8 cellular contexts compared by ENCODE assay signal in genomic region chr9:73023025-73023541, GRCh38.
A peak's percentile ranks its signal among the peaks of the same experiment; 100 is the strongest.
DNase-seq lines count a peak whose midpoint lies in the region; ATAC-seq lines count a peak whose summit lies in the region.

No MANE protein-coding gene starts in this region.

- H3K27me3 Mint-ChIP-seq in CD4-positive, alpha-beta memory T cell: peaks cover 6 to 11% of the 10 kb centered on the region in 2 donors
- H3K27me3 Mint-ChIP-seq in T-helper 2 cell treated with Interferon-gamma antibody and Interleukin-4, amounts not matched to agents 5 μg/mL and 100 μg/mL, for 36 hours (ENCODE audit: low read depth): peaks cover 5% of the 10 kb centered on the region

- H3K36me3 ChIP-seq in CD4-positive, alpha-beta memory T cell (ENCODE audit: insufficient read depth, low read length): no peaks in the 10 kb centered on the region
- no peaks in the 10 kb centered on the region for H3K36me3 ChIP-seq in MG63

- no peaks in the 10 kb centered on the region for H3K9me3 ChIP-seq in CD4-positive, alpha-beta memory T cell (ENCODE audit: control insufficient read depth in 1 of 2, low read length in 2 of 2)
- H3K9me3 ChIP-seq in MG63: no peaks in the 10 kb centered on the region

- H3K27ac Mint-ChIP-seq in CD4-positive, alpha-beta memory T cell: no peak overlapping the region
- no peak overlapping the region for H3K27ac Mint-ChIP-seq in T-helper 2 cell treated with Interferon-gamma antibody and Interleukin-4, amounts not matched to agents 5 μg/mL and 100 μg/mL, for 36 hours

- ATAC-seq in GM21390 (IDR thresholded peaks at IDR 0.05; ENCODE audit: unreplicated experiment) (peak; percentile 72), left colon (peak; percentile 72), GM18858 (IDR thresholded peaks at IDR 0.05; ENCODE audit: unreplicated experiment) (no peak)

- CTCF ChIA-PET in CD4-positive, alpha-beta memory T cell (lab: Charles Lee; ENCODE audit: partially characterized antibody): interaction anchor here (0.9 to 3.5 kb wide), 9 partner anchors 8 to 984 kb away, joined by 3 to 68 read pairs (median 7); no protein-coding TSS in a partner anchor

- POLR2A ChIA-PET in CD4-positive, alpha-beta memory T cell (lab: Charles Lee; ENCODE audit: partially characterized antibody): interaction anchor here (0.6 kb wide), 1 partner anchor 654 kb away, joined by 3 read pairs; no protein-coding TSS in a partner anchor

- H3K36me3 Mint-ChIP-seq in CD4-positive, alpha-beta memory T cell: no peaks in the 10 kb centered on the region
- no peaks in the 10 kb centered on the region for H3K36me3 Mint-ChIP-seq in T-helper 2 cell treated with Interferon-gamma antibody and Interleukin-4, amounts not matched to agents 5 μg/mL and 100 μg/mL, for 36 hours (ENCODE audit: low read depth)

- H3K27ac ChIP-seq in CD4-positive, alpha-beta memory T cell (ENCODE audit: low read depth, low read length): no peak overlapping the region

- H3K27me3 ChIP-seq in CD4-positive, alpha-beta memory T cell (ENCODE audit: insufficient read depth, low read length): no peaks in the 10 kb centered on the region
- no peaks in the 10 kb centered on the region for H3K27me3 ChIP-seq in MG63

- peak overlapping the region in 1 of 8 donors; percentile 12 for H3K4me3 Mint-ChIP-seq in CD4-positive, alpha-beta memory T cell
- H3K4me3 Mint-ChIP-seq in T-helper 2 cell treated with Interferon-gamma antibody and Interleukin-4, amounts not matched to agents 5 μg/mL and 100 μg/mL, for 36 hours: no peak overlapping the region

- peaks cover 4% of the 10 kb centered on the region for H3K4me1 ChIP-seq in CD4-positive, alpha-beta memory T cell (ENCODE audit: insufficient read depth, low read length)

- peaks cover 0 to 4% (median under 1%) of the 10 kb centered on the region in 8 donors for H3K9me3 Mint-ChIP-seq in CD4-positive, alpha-beta memory T cell
- H3K9me3 Mint-ChIP-seq in T-helper 2 cell treated with Interferon-gamma antibody and Interleukin-4, amounts not matched to agents 5 μg/mL and 100 μg/mL, for 36 hours: no peaks in the 10 kb centered on the region

- H3K4me1 Mint-ChIP-seq in CD4-positive, alpha-beta memory T cell: peaks cover 0 to 10% (median 6%) of the 10 kb centered on the region in 4 donors
- H3K4me1 Mint-ChIP-seq in T-helper 2 cell treated with Interferon-gamma antibody and Interleukin-4, amounts not matched to agents 5 μg/mL and 100 μg/mL, for 36 hours (ENCODE audit: low read depth): peaks cover 7% of the 10 kb centered on the region

- intact Hi-C loops in CD4-positive, alpha-beta memory T cell (cut with micrococcal nuclease): loop anchor here (1.0 to 5.0 kb wide), 3 partner anchors 162 to 431 kb away; no protein-coding TSS in a partner anchor
- intact Hi-C loops in left colon (cut with DNase I, micrococcal nuclease): loop anchor here in 1 of 2 donors (5.0 to 10.0 kb wide), 3 partner anchors 68 to 166 kb away; partner anchors contain the start of gene ALDH1A1

- no peak overlapping the region for H3K4me3 ChIP-seq in CD4-positive, alpha-beta memory T cell (ENCODE audit: low read length in 2 of 2)
- no peak overlapping the region for H3K4me3 ChIP-seq in MG63

- DNase-seq in CD4-positive, alpha-beta memory T cell: peak; percentile 32 to 49 (median 35)
- DNase-seq in MG63: peak; percentile 13
- peak; percentile 29 for DNase-seq in T-helper 2 cell treated with Interferon-gamma antibody and Interleukin-4, amounts not matched to agents 5 μg/mL and 100 μg/mL, for 36 hours (ENCODE audit: low spot score)
- peak; percentile 27 for DNase-seq in central memory CD4-positive, alpha-beta T cell
- DNase-seq in left colon: peak; percentile 36 to 44
- peak; percentile 48 for DNase-seq in stimulated activated CD4-positive, alpha-beta T cell treated with anti-CD3 and anti-CD28 coated beads, Interleukin-4, amount 100 ng/mL, for 24 hours
